ENCODE assay signal across 16 cellular contexts in genomic region chr9:83471223-83471622, GRCh38.
DNase-seq lines count a peak whose midpoint lies in the region; ATAC-seq and TF ChIP-seq lines count a peak whose summit lies in the region.
"Had no signal": no experiment of that assay in that cellular context is flagged by ENCODE, and none has a peak within 500 bp of the region (broad histone marks: within the 10 kb centered on the region; RNA-seq: fewer than 3 reads in every experiment).

No MANE protein-coding gene starts in this region.

- POLR2A ChIA-PET in MCF 10A (lab: Yijun Ruan, JAX) = no interaction called here

- WGBS in heart right ventricle, 2 donors = 82 to 92% methylated on average over 4 of the region's 4 CpGs

- no peak overlapping the region for H3K4me3 ChIP-seq in HL-60 (replicated peaks; ENCODE audit: insufficient read depth, low read length)
- H3K4me3 ChIP-seq in SJSA1 = no peak overlapping the region
- peak overlapping the region in 1 of 10 donors; percentile 5 for H3K4me3 ChIP-seq in heart right ventricle
- no peak overlapping the region for H3K4me3 ChIP-seq in skeletal muscle tissue (ENCODE audit: low read length in 3 of 3)
- H3K4me3 ChIP-seq in brain microvascular endothelial cell (ENCODE audit: low read depth, low read length) = no peak overlapping the region
- H3K4me3 ChIP-seq: adrenal gland, vagina had no signal

- H3K4me1 Mint-ChIP-seq in activated T-cell treated with anti-CD3 and anti-CD28 coated beads, Interleukin-2, amount 50 U/mL, for 24 hours (ENCODE audit: low read depth) = peaks cover 24% of the 10 kb centered on the region
- H3K4me1 Mint-ChIP-seq in MCF 10A (ENCODE audit: insufficient read depth, unreplicated experiment) = peaks cover 13% of the 10 kb centered on the region

- CTCF ChIA-PET in MCF 10A (lab: Yijun Ruan, JAX) = no interaction called here

- no peaks in the 10 kb centered on the region for H3K27me3 Mint-ChIP-seq in activated T-cell treated with anti-CD3 and anti-CD28 coated beads, Interleukin-2, amount 50 U/mL, for 24 hours
- H3K27me3 Mint-ChIP-seq in MCF 10A (ENCODE audit: insufficient read depth, unreplicated experiment) = no peaks in the 10 kb centered on the region

- no peaks in the 10 kb centered on the region for H3K9me3 ChIP-seq in SJSA1 (replicated peaks)
- peaks cover 0 to 4% (median 0%) of the 10 kb centered on the region in 11 donors for H3K9me3 ChIP-seq in heart right ventricle
- no peaks in the 10 kb centered on the region for H3K9me3 ChIP-seq in skeletal muscle tissue (ENCODE audit: control insufficient read depth in 3 of 3, low read length in 3 of 3)
- H3K9me3 ChIP-seq: adrenal gland, vagina had no signal

- H3K9me3 Mint-ChIP-seq in activated T-cell treated with anti-CD3 and anti-CD28 coated beads, Interleukin-2, amount 50 U/mL, for 24 hours = peaks cover 2% of the 10 kb centered on the region
- no peaks in the 10 kb centered on the region for H3K9me3 Mint-ChIP-seq in MCF 10A (ENCODE audit: unreplicated experiment)

- H3K4me3 Mint-ChIP-seq in activated T-cell treated with anti-CD3 and anti-CD28 coated beads, Interleukin-2, amount 50 U/mL, for 24 hours = no peak overlapping the region
- H3K4me3 Mint-ChIP-seq in MCF 10A (ENCODE audit: unreplicated experiment) = no peak overlapping the region
- H3K4me3 Mint-ChIP-seq: activated CD8-positive, alpha-beta T cell treated with anti-CD3 and anti-CD28 coated beads, Interleukin-2, amount 10 ng/mL, durations not matched to agents 7 days and 5 days; stimulated activated naive B cell treated with anti-CD40 and anti-IgM and Interleukin-4, amounts not matched to agents 10 μg/mL and 1 μg/mL and 100 μg/mL, for 72 hours had no signal

- H3K36me3 ChIP-seq in SJSA1 (no peaks in the 10 kb centered on the region), heart right ventricle (no peaks in the 10 kb centered on the region), skeletal muscle tissue (ENCODE audit: control insufficient read depth in 3 of 3, insufficient read depth in 3 of 3, low read length in 3 of 3) (no peaks in the 10 kb centered on the region), brain microvascular endothelial cell (replicated peaks) (no peaks in the 10 kb centered on the region)
- H3K36me3 ChIP-seq: adrenal gland, vagina had no signal

- DNase-seq in HL-60 (ENCODE audit: low read depth in 1 of 2, low spot score in 1 of 2) = peak; percentile 71 to 72
- no peak for DNase-seq in SJSA1 (ENCODE audit: low read depth in 1 of 2, low spot score in 2 of 2)
- no peak for DNase-seq in heart right ventricle
- no peak for DNase-seq in activated T-cell treated with anti-CD3 and anti-CD28 coated beads, Interleukin-2, amount 50 U/mL, for 24 hours
- no peak for DNase-seq in brain microvascular endothelial cell
- no peak for DNase-seq in MCF 10A (ENCODE audit: unreplicated experiment)
- DNase-seq: activated CD8-positive, alpha-beta T cell treated with anti-CD3 and anti-CD28 coated beads, Interleukin-2, amount 10 ng/mL, durations not matched to agents 7 days and 5 days; adrenal gland; kidney; midbrain; nucleus accumbens; stimulated activated naive B cell treated with anti-CD40 and anti-IgM and Interleukin-4, amounts not matched to agents 10 μg/mL and 1 μg/mL and 100 μg/mL, for 72 hours; SW 1271 had no signal

- intact Hi-C loops in heart right ventricle (cut with DNase I) = loop anchor here in 5 of 10 donors (2.0 to 10.0 kb wide), 6 partner anchors 39 to 136 kb away; partner anchors contain the start of gene FRMD3 (in 2 of the 5)
- intact Hi-C loops in MCF 10A (cut with micrococcal nuclease) = no loop called here

- TF ChIP-seq CTCF in HL-60 (IDR thresholded peaks at IDR 0.05; ENCODE audit: insufficient read depth, low read length) (no peak), heart right ventricle (IDR thresholded peaks at IDR 0.05) (no peak), brain microvascular endothelial cell (IDR thresholded peaks at IDR 0.05; ENCODE audit: low read depth, low read length, missing control alignments) (no peak), MCF 10A (IDR thresholded peaks at IDR 0.05; ENCODE audit: unreplicated experiment) (no peak)

- in situ Hi-C loops in brain microvascular endothelial cell (cut with HindIII; ENCODE audit: low pct_ligation_motif_present, low sequenced_read_pairs) = no loop called here

- no peak overlapping the region for H3K9ac ChIP-seq in skeletal muscle tissue (ENCODE audit: low read depth in 1 of 3, low read length in 3 of 3)

- H3K36me3 Mint-ChIP-seq in activated T-cell treated with anti-CD3 and anti-CD28 coated beads, Interleukin-2, amount 50 U/mL, for 24 hours (ENCODE audit: low read depth) = no peaks in the 10 kb centered on the region
- H3K36me3 Mint-ChIP-seq in MCF 10A (ENCODE audit: insufficient read depth, unreplicated experiment) = no peaks in the 10 kb centered on the region
- H3K36me3 Mint-ChIP-seq: stimulated activated naive B cell treated with anti-CD40 and anti-IgM and Interleukin-4, amounts not matched to agents 10 μg/mL and 1 μg/mL and 100 μg/mL, for 72 hours had no signal

- H3K27ac ChIP-seq in HL-60 (replicated peaks) (peak overlapping the region; percentile 88), SJSA1 (peak overlapping the region; percentile 59), heart right ventricle (peak overlapping the region in 9 of 10 donors; percentile 40 to 85 (median 72)), skeletal muscle tissue (ENCODE audit: low read depth, low read length) (peak overlapping the region; percentile 46), brain microvascular endothelial cell (no peak overlapping the region)
- H3K27ac ChIP-seq: vagina had no signal

- ATAC-seq in heart right ventricle = peak in 2 of 8 donors; percentile 25 to 27
- no peak for ATAC-seq in GM21529 (IDR thresholded peaks at IDR 0.05; ENCODE audit: unreplicated experiment)
- ATAC-seq: activated CD8-positive, alpha-beta T cell treated with anti-CD3 and anti-CD28 coated beads, Interleukin-2, amount 10 ng/mL, durations not matched to agents 7 days and 5 days; stimulated activated naive B cell treated with anti-CD40 and anti-IgM and Interleukin-4, amounts not matched to agents 10 μg/mL and 1 μg/mL and 100 μg/mL, for 72 hours had no signal

- no peak overlapping the region for H3K27ac Mint-ChIP-seq in activated T-cell treated with anti-CD3 and anti-CD28 coated beads, Interleukin-2, amount 50 U/mL, for 24 hours
- no peak overlapping the region for H3K27ac Mint-ChIP-seq in MCF 10A (ENCODE audit: low read depth, unreplicated experiment)
- H3K27ac Mint-ChIP-seq: activated CD8-positive, alpha-beta T cell treated with anti-CD3 and anti-CD28 coated beads, Interleukin-2, amount 10 ng/mL, durations not matched to agents 7 days and 5 days; stimulated activated naive B cell treated with anti-CD40 and anti-IgM and Interleukin-4, amounts not matched to agents 10 μg/mL and 1 μg/mL and 100 μg/mL, for 72 hours had no signal

- BruUV-seq in MCF 10A (replicated peaks; lab: Mats Ljungman, UMichigan) = no TSS peak

- H3K4me1 ChIP-seq in SJSA1 (replicated peaks) (peaks cover 42% of the 10 kb centered on the region), heart right ventricle (peaks cover 0 to 72% (median 49%) of the 10 kb centered on the region in 9 donors), skeletal muscle tissue (ENCODE audit: control insufficient read depth in 3 of 3, insufficient read depth in 3 of 3, low read length in 3 of 3) (peaks cover 3 to 15% (median 10%) of the 10 kb centered on the region in 3 donors)

- H3K27me3 ChIP-seq in HL-60 (ENCODE audit: insufficient read depth, poor library complexity, severe bottlenecking) (no peaks in the 10 kb centered on the region), SJSA1 (replicated peaks) (no peaks in the 10 kb centered on the region), heart right ventricle (no peaks in the 10 kb centered on the region), skeletal muscle tissue (ENCODE audit: control insufficient read depth in 3 of 3, insufficient read depth in 3 of 3, low read length in 3 of 3) (no peaks in the 10 kb centered on the region), brain microvascular endothelial cell (replicated peaks) (no peaks in the 10 kb centered on the region)
- H3K27me3 ChIP-seq: adrenal gland, vagina had no signal

Comparison
In these comparisons a context has a peak if more than half of its experiments do, and no peak if none do; other contexts are left out.
1. DNase-seq: peak in HL-60 (2 of 2); none in SJSA1 (0 of 2), heart right ventricle (0 of 2), activated T-cell treated with anti-CD3 and anti-CD28 coated beads, Interleukin-2, amount 50 U/mL, for 24 hours (single experiment), brain microvascular endothelial cell (single experiment) and MCF 10A (single experiment).